In the genomic region with DNA sequence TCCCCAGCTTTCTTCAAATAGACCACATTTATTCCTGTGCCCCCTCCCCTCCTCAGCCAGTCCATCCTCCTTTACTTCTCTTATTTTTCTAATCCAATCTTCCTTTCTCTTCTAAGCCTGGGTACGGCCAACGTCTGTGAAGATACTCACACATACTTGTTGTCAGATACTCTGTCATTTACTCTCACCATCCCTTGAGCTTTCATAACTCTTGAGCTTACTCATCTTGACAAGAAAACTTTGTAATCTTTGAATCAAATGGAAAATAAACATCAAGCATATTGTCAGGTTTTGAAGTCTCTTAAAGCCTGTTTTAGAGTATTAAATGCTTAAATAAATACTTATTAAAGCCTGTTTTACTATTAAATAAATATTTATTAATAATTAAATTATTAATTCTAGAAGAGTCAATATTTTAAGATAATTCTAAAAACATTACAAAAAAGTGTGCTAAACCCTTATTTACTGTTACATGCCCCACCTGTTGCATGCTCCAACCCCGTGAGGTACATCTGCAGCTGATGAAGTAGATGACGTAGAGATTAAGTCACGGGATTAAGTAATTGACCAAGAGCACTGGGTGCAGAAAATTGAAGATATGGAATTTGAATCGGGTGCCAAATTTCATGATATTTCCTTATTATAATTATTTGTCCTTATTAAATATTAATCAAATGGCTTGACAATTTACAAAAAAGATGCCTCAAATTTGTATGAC, we compare ENCODE assay signal across 1 cellular context.
TF ChIP-seq lines count a peak whose summit lies in the region.

No MANE protein-coding gene starts in this region.

TF ChIP-seq in WTC11, 78 proteins besides CTCF, POLR2A, EP300 and RAD21:
- TF ChIP-seq HMGA2 (CRISPR knock-in tag; IDR thresholded peaks at IDR 0.05) (peak; percentile 72), ZNF671 (CRISPR knock-in tag; IDR thresholded peaks at IDR 0.05) (no peak)
